In the genomic region with DNA sequence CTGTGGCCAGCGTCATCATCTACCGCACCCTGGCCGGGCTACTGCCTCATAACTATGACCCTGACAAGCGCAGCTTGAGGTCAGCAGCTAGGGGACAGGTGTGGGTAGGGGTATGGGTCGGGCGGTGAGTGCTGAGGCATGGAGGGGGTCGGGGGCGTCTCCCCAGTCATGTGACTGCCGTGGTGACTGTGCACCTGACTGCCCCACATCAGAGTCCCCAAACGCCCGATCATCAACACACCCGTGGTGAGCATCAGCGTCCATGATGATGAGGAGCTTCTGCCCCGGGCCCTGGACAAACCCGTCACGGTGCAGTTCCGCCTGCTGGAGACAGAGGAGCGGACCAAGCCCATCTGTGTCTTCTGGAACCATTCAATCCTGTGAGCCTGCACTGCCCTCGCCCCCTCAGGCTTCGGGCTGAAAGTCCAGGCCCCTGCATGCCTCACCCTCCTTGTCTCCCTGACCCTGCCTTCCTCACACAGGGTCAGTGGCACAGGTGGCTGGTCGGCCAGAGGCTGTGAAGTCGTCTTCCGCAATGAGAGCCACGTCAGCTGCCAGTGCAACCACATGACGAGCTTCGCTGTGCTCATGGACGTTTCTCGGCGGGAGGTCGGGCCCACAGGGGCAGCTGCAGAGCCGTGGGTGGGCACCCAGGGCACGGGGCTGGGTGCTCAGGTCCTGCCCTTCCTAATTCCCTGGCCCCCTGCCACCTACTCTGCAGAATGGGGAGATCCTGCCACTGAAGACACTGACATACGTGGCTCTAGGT, we compare ENCODE assay signal across 24 cellular contexts. TPM values are rescaled to one million over a fixed set of nuclear protein-coding genes. Genes with fewer than 3 reads are reported as not detected.
"Had no signal": no experiment of that assay in that cellular context is flagged by ENCODE, and none has a peak within 500 bp of the region (broad histone marks: within the 10 kb centered on the region; RNA-seq: fewer than 3 reads in every experiment).

No MANE protein-coding gene starts in this region.

- H3K27me3 ChIP-seq: cardiac muscle cell, colonic mucosa, gastrocnemius medialis, suprapubic skin had no signal

- H3K36me3 ChIP-seq: cardiac muscle cell, colonic mucosa, gastrocnemius medialis, left ventricle myocardium inferior, neutrophil had no signal

- H3K27ac ChIP-seq: cardiac muscle cell, colonic mucosa, gastrocnemius medialis, left ventricle myocardium inferior, neutrophil, suprapubic skin had no signal

- H3K4me1 ChIP-seq: left ventricle myocardium inferior had no signal

- ATAC-seq: activated CD8-positive, alpha-beta T cell treated with anti-CD3 and anti-CD28 coated beads for 36 hours; activated T-helper 17 cell treated with anti-CD3 and anti-CD28 coated beads, Interleukin-2, amount 50 U/mL, for 72 hours; gastrocnemius medialis; natural killer cell; SK-N-SH treated with all-trans-retinoic acid at 6 μM for 48 hours had no signal

- DNase-seq: activated CD4-positive, alpha-beta T cell treated with anti-CD3 and anti-CD28 coated beads, Interleukin-2, amount 10 ng/mL, durations not matched to agents 24 days and 14 days; activated CD8-positive, alpha-beta T cell treated with anti-CD3 and anti-CD28 coated beads for 36 hours; activated naive CD4-positive, alpha-beta T cell; activated naive CD8-positive, alpha-beta T cell treated with anti-CD3 and anti-CD28 coated beads for 36 hours; activated T-cell treated with anti-CD3 and anti-CD28 coated beads, Interleukin-2, amount 50 U/mL, for 1 hour; amniotic stem cell; colonic mucosa; erythroblast; gastrocnemius medialis; left ventricle myocardium inferior; natural killer cell; stimulated activated CD4-positive, alpha-beta T cell treated with anti-CD3 and anti-CD28 coated beads, Interleukin-15, amount 100 ng/mL, for 24 hours; stimulated activated CD4-positive, alpha-beta T cell treated with anti-CD3 and anti-CD28 coated beads, Interleukin-2, amount 100 ng/mL, for 48 hours; T-helper 1 cell; T1000; trophoblast cell had no signal

- H3K4me3 ChIP-seq: cardiac muscle cell, colonic mucosa, gastrocnemius medialis, left ventricle myocardium inferior, skin epidermis, suprapubic skin had no signal

- H3K9me3 ChIP-seq: colonic mucosa, gastrocnemius medialis, left ventricle myocardium inferior, neutrophil, suprapubic skin had no signal

RNA-seq across cellular contexts. Expression of gene MYBPHL, which starts 37.4 kb away (rescaled TPM):
- total RNA-seq: activated CD4-positive, alpha-beta T cell treated with anti-CD3 and anti-CD28 coated beads, Interleukin-2, amount 10 ng/mL, durations not matched to agents 24 days and 14 days; activated CD8-positive, alpha-beta T cell treated with anti-CD3 and anti-CD28 coated beads for 36 hours; activated naive CD8-positive, alpha-beta T cell treated with anti-CD3 and anti-CD28 coated beads for 36 hours; activated T-helper 17 cell treated with anti-CD3 and anti-CD28 coated beads, Interleukin-2, amount 50 U/mL, for 72 hours; cardiac muscle cell; colonic mucosa; kidney epithelial cell; mesenteric fat pad; natural killer cell; suprapubic skin had no signal
- polyA plus RNA-seq: cardiac muscle cell had no signal
